Comparison of ENCODE assay signal across 17 cellular contexts in genomic region chr1:224650329-224650728, GRCh38. TPM values are rescaled to one million over a fixed set of nuclear protein-coding genes. Genes with fewer than 3 reads are reported as not detected.
DNase-seq lines count a peak whose midpoint lies in the region; ATAC-seq and TF ChIP-seq lines count a peak whose summit lies in the region.
"Had no signal": no experiment of that assay in that cellular context is flagged by ENCODE, and none has a peak within 500 bp of the region (broad histone marks: within the 10 kb centered on the region; RNA-seq: fewer than 3 reads in every experiment).

No MANE protein-coding gene starts in this region.

- no peak overlapping the region for H2AFZ ChIP-seq in GM23338

- H3K4me3 Mint-ChIP-seq in GM23338 (no peak overlapping the region), neural crest cell (no peak overlapping the region)
- H3K4me3 Mint-ChIP-seq: CD4-positive, alpha-beta T cell had no signal

- 0 out of 2 replicates have a peak overlapping the region, but pooled peaks have one; percentile 25 for H3K27ac Mint-ChIP-seq in GM23338
- peak overlapping the region; percentile 53 for H3K27ac Mint-ChIP-seq in neural crest cell (ENCODE audit: unreplicated experiment)
- H3K27ac Mint-ChIP-seq: CD4-positive, alpha-beta T cell had no signal

- ATAC-seq in GM23338 (peak; percentile 61), GM18517 (IDR thresholded peaks at IDR 0.05; ENCODE audit: unreplicated experiment) (no peak), GM19397 (IDR thresholded peaks at IDR 0.05; ENCODE audit: unreplicated experiment) (no peak)
- ATAC-seq: A549, HepG2 had no signal

- H3K27ac ChIP-seq in GM23338 (ENCODE audit: low read depth): no peak overlapping the region
- H3K27ac ChIP-seq: 22Rv1, A549, C4-2B had no signal

- H3K27me3 Mint-ChIP-seq in GM23338 (ENCODE audit: insufficient read depth, low read depth, poor library complexity) (peaks cover 3% of the 10 kb centered on the region), neural crest cell (ENCODE audit: low read depth) (no peaks in the 10 kb centered on the region)

- H3K27me3 ChIP-seq in GM23338 (ENCODE audit: insufficient read depth) (no peaks in the 10 kb centered on the region), adipocyte (replicated peaks; ENCODE audit: control insufficient read depth, insufficient read depth, low read length) (no peaks in the 10 kb centered on the region)

- DNase-seq in GM23338 (ENCODE audit: low spot score) (peak; percentile 11), NCI-H526 (lab: John Stamatoyannopoulos, UW) (peak; percentile 80 to 85), adipocyte (ENCODE audit: low read depth) (no peak), neural crest cell (ENCODE audit: low read depth, low spot score) (no peak), nucleus accumbens (lab: John Stamatoyannopoulos, UW) (no peak)
- DNase-seq: AML-193; CD4-positive, alpha-beta T cell; DMS79 treated with DMSO at 0.1 percent for 48 hours; GF-D8; KG1 had no signal

- H3F3A ChIP-seq in GM23338 (replicated peaks; ENCODE audit: low read depth): no peaks in the 10 kb centered on the region

- H3K36me3 ChIP-seq in GM23338 (ENCODE audit: insufficient read depth) (no peaks in the 10 kb centered on the region), adipocyte (ENCODE audit: control insufficient read depth, insufficient read depth, low read length, severe bottlenecking) (no peaks in the 10 kb centered on the region)
- H3K36me3 ChIP-seq: HAP-1 had no signal

- H3K4me1 Mint-ChIP-seq in GM23338 (peaks cover 13% of the 10 kb centered on the region), neural crest cell (no peaks in the 10 kb centered on the region)

- peak overlapping the region; percentile 14 for H3K9ac ChIP-seq in adipocyte (ENCODE audit: low read length)

- no peak for TF ChIP-seq CTCF in GM23338 (conservative IDR thresholded peaks at IDR 0.05; ENCODE audit: low read depth in 2 of 2)
- no peak for TF ChIP-seq CTCF in neural crest cell (conservative IDR thresholded peaks at IDR 0.05)

- H3K4me3 ChIP-seq in GM23338: no peak overlapping the region
- peak overlapping the region; percentile 31 for H3K4me3 ChIP-seq in adipocyte (ENCODE audit: low read length)
- H3K4me3 ChIP-seq: A549, HAP-1 had no signal

- H3K9me2 ChIP-seq in GM23338 (ENCODE audit: insufficient read depth): no peaks in the 10 kb centered on the region

- no peaks in the 10 kb centered on the region for H3K9me3 ChIP-seq in adipocyte (ENCODE audit: control insufficient read depth, low read length)
- H3K9me3 ChIP-seq: A549, HAP-1 had no signal

- no peaks in the 10 kb centered on the region for H3K79me2 ChIP-seq in GM23338 (replicated peaks; ENCODE audit: insufficient read depth)

- no peaks in the 10 kb centered on the region for H4K20me1 ChIP-seq in GM23338 (replicated peaks; ENCODE audit: insufficient read depth)

- H3K4me2 ChIP-seq in GM23338: no peak overlapping the region
- H3K4me2 ChIP-seq: A549 had no signal

- no peaks in the 10 kb centered on the region for H3K9me3 Mint-ChIP-seq in GM23338
- H3K9me3 Mint-ChIP-seq in neural crest cell: no peaks in the 10 kb centered on the region
- H3K9me3 Mint-ChIP-seq: CD4-positive, alpha-beta T cell had no signal

- peaks cover 5% of the 10 kb centered on the region; the same call in 1 of the 2 replicates for H3K4me1 ChIP-seq in GM23338 (ENCODE audit: insufficient read depth)
- H3K4me1 ChIP-seq in adipocyte (ENCODE audit: control insufficient read depth, insufficient read depth, low read length): peaks cover 32% of the 10 kb centered on the region
- H3K4me1 ChIP-seq: HAP-1 had no signal

- H3K36me3 Mint-ChIP-seq in GM23338 (ENCODE audit: low read depth) (no peaks in the 10 kb centered on the region), neural crest cell (ENCODE audit: low read depth) (no peaks in the 10 kb centered on the region)

TF ChIP-seq in GM23338, 12 proteins besides CTCF, POLR2A, EP300 and RAD21 (continues in another document):
- TF ChIP-seq ZNF462 (CRISPR knock-in tag; IDR thresholded peaks at IDR 0.05) (no peak), ETS1 (IDR thresholded peaks at IDR 0.05) (no peak), ZNF331 (CRISPR knock-in tag; IDR thresholded peaks at IDR 0.05; ENCODE audit: low read depth) (no peak), EZH2phosphoT487 (IDR thresholded peaks at IDR 0.05; ENCODE audit: unreplicated experiment) (no peak), STAT1 (IDR thresholded peaks at IDR 0.05; ENCODE audit: unreplicated experiment) (no peak), POLR2AphosphoS5 (IDR thresholded peaks at IDR 0.05; ENCODE audit: low read depth) (no peak)

RNA-seq across cellular contexts. Expression of gene CNIH3, which starts 34.2 kb away (rescaled TPM):
- 5.1 and 5.9 TPM in 2 replicates for total RNA-seq in GM23338 (2014; rRNA removed; shearing (Covaris generic))
- polyA plus RNA-seq in GM23338 (2016; fragmentation: Nextera tagmentation; extraction: Ambion mirVana): 3.0 and 3.6 TPM in 2 replicates
- 3.8 and 4.2 TPM in 2 replicates for total RNA-seq in neural crest cell

Comparison
In these comparisons a context has a peak if more than half of its experiments do, and no peak if none do; other contexts are left out.
1. DNase-seq: peak in GM23338 (single experiment) and NCI-H526 (2 of 2); none in adipocyte (single experiment), neural crest cell (single experiment) and nucleus accumbens (0 of 56).